ENCODE assay signal across 16 cellular contexts in genomic region chr12:93404961-93405849, GRCh38. TPM values are rescaled to one million over a fixed set of nuclear protein-coding genes. Genes with fewer than 3 reads are reported as not detected.
DNase-seq lines count a peak whose midpoint lies in the region; ATAC-seq and TF ChIP-seq lines count a peak whose summit lies in the region.
"Had no signal": no experiment of that assay in that cellular context is flagged by ENCODE, and none has a peak within 500 bp of the region (broad histone marks: within the 10 kb centered on the region; RNA-seq: fewer than 3 reads in every experiment).

No MANE protein-coding gene starts in this region.

- peaks cover 35% of the 10 kb centered on the region for H3K4me1 Mint-ChIP-seq in activated naive CD4-positive, alpha-beta T cell treated with anti-CD3 and anti-CD28 coated beads, Interleukin-2, amount 50 U/mL, for 24 hours
- peaks cover 2% of the 10 kb centered on the region for H3K4me1 Mint-ChIP-seq in T-helper 17 cell
- peaks cover 4 to 10% of the 10 kb centered on the region in 2 donors for H3K4me1 Mint-ChIP-seq in stimulated activated naive B cell treated with anti-CD40 and anti-IgM and Interleukin-4, amounts not matched to agents 10 μg/mL and 1 μg/mL and 100 μg/mL, for 72 hours
- H3K4me1 Mint-ChIP-seq: neural crest cell had no signal

- TF ChIP-seq CTCF in heart right ventricle (IDR thresholded peaks at IDR 0.05) = no peak

- ATAC-seq in T-helper 17 cell (no peak), heart right ventricle (peak in 6 of 8 donors; percentile 5 to 28 (median 18)), HG02610 (IDR thresholded peaks at IDR 0.05; ENCODE audit: unreplicated experiment) (no peak)
- peak; percentile 48 to 53 for ATAC-seq in stimulated activated naive B cell treated with anti-CD40 and anti-IgM and Interleukin-4, amounts not matched to agents 10 μg/mL and 1 μg/mL and 100 μg/mL, for 72 hours (replicated peaks)

- no peak for DNase-seq in activated naive CD4-positive, alpha-beta T cell treated with anti-CD3 and anti-CD28 coated beads, Interleukin-2, amount 50 U/mL, for 16 hours
- DNase-seq in T-helper 17 cell = no peak
- DNase-seq in heart right ventricle = no peak
- DNase-seq in stimulated activated naive B cell treated with anti-CD40 and anti-IgM and Interleukin-4, amounts not matched to agents 10 μg/mL and 1 μg/mL and 100 μg/mL, for 72 hours = no peak
- DNase-seq in NCI-H446 (lab: John Stamatoyannopoulos, UW) = no peak
- no peak for DNase-seq in COR-L47 (lab: John Stamatoyannopoulos, UW)
- DNase-seq: activated CD4-positive, alpha-beta memory T cell treated with anti-CD3 and anti-CD28 coated beads for 36 hours; activated effector memory CD4-positive, alpha-beta T cell treated with anti-CD3 and anti-CD28 coated beads, Interleukin-2, amount 50 U/mL, for 16 hours; effector memory CD4-positive, alpha-beta T cell; NCI-H2081 treated with DMSO at 0.1 percent for 48 hours; right cardiac atrium; stimulated activated CD4-positive, alpha-beta T cell treated with anti-CD3 and anti-CD28 coated beads, Interleukin-1b, Interleukin-23, amount 100 ng/mL, for 48 hours; thyroid gland had no signal

- WGBS in heart right ventricle, 2 donors = 83 to 89% methylated on average over 6 of the region's 6 CpGs

- H3K27me3 Mint-ChIP-seq in activated naive CD4-positive, alpha-beta T cell treated with anti-CD3 and anti-CD28 coated beads, Interleukin-2, amount 50 U/mL, for 24 hours = no peaks in the 10 kb centered on the region
- no peaks in the 10 kb centered on the region for H3K27me3 Mint-ChIP-seq in T-helper 17 cell
- H3K27me3 Mint-ChIP-seq in stimulated activated naive B cell treated with anti-CD40 and anti-IgM and Interleukin-4, amounts not matched to agents 10 μg/mL and 1 μg/mL and 100 μg/mL, for 72 hours = no peaks in the 10 kb centered on the region
- H3K27me3 Mint-ChIP-seq: activated CD4-positive, alpha-beta memory T cell treated with anti-CD3 and anti-CD28 coated beads for 36 hours had no signal

- no peaks in the 10 kb centered on the region for H3K27me3 ChIP-seq in heart right ventricle
- H3K27me3 ChIP-seq: thyroid gland had no signal

- H3K4me3 Mint-ChIP-seq in activated naive CD4-positive, alpha-beta T cell treated with anti-CD3 and anti-CD28 coated beads, Interleukin-2, amount 50 U/mL, for 24 hours = no peak overlapping the region
- H3K4me3 Mint-ChIP-seq in T-helper 17 cell = peak overlapping the region; percentile 9
- no peak overlapping the region for H3K4me3 Mint-ChIP-seq in stimulated activated naive B cell treated with anti-CD40 and anti-IgM and Interleukin-4, amounts not matched to agents 10 μg/mL and 1 μg/mL and 100 μg/mL, for 72 hours
- H3K4me3 Mint-ChIP-seq: activated CD4-positive, alpha-beta memory T cell treated with anti-CD3 and anti-CD28 coated beads for 36 hours had no signal

- H3K27ac Mint-ChIP-seq in activated naive CD4-positive, alpha-beta T cell treated with anti-CD3 and anti-CD28 coated beads, Interleukin-2, amount 50 U/mL, for 24 hours = peak overlapping the region; percentile 35
- H3K27ac Mint-ChIP-seq in T-helper 17 cell = peak overlapping the region; percentile 54
- peak overlapping the region; percentile 65 for H3K27ac Mint-ChIP-seq in stimulated activated naive B cell treated with anti-CD40 and anti-IgM and Interleukin-4, amounts not matched to agents 10 μg/mL and 1 μg/mL and 100 μg/mL, for 72 hours

- no peaks in the 10 kb centered on the region for H3K9me3 Mint-ChIP-seq in activated naive CD4-positive, alpha-beta T cell treated with anti-CD3 and anti-CD28 coated beads, Interleukin-2, amount 50 U/mL, for 24 hours
- no peaks in the 10 kb centered on the region for H3K9me3 Mint-ChIP-seq in stimulated activated naive B cell treated with anti-CD40 and anti-IgM and Interleukin-4, amounts not matched to agents 10 μg/mL and 1 μg/mL and 100 μg/mL, for 72 hours
- H3K9me3 Mint-ChIP-seq: activated CD4-positive, alpha-beta memory T cell treated with anti-CD3 and anti-CD28 coated beads for 36 hours; neural crest cell had no signal

- peak overlapping the region in 4 of 10 donors; percentile 5 to 28 (median 24) for H3K27ac ChIP-seq in heart right ventricle
- H3K27ac ChIP-seq: thyroid gland had no signal

- H3K36me3 Mint-ChIP-seq in activated naive CD4-positive, alpha-beta T cell treated with anti-CD3 and anti-CD28 coated beads, Interleukin-2, amount 50 U/mL, for 24 hours = peaks cover 10% of the 10 kb centered on the region
- H3K36me3 Mint-ChIP-seq in T-helper 17 cell (ENCODE audit: low read depth) = no peaks in the 10 kb centered on the region
- peaks cover 23 to 48% of the 10 kb centered on the region in 2 donors for H3K36me3 Mint-ChIP-seq in stimulated activated naive B cell treated with anti-CD40 and anti-IgM and Interleukin-4, amounts not matched to agents 10 μg/mL and 1 μg/mL and 100 μg/mL, for 72 hours

- H3K4me1 ChIP-seq in heart right ventricle = peaks cover 0 to 25% (median 5%) of the 10 kb centered on the region in 9 donors
- H3K4me1 ChIP-seq: thyroid gland had no signal

- peaks cover 0 to 78% (median 2%) of the 10 kb centered on the region in 9 donors for H3K36me3 ChIP-seq in heart right ventricle
- H3K36me3 ChIP-seq: thyroid gland had no signal

- H3K9me3 ChIP-seq in T-helper 17 cell (ENCODE audit: control insufficient read depth, low read length, poor library complexity, severe bottlenecking) (no peaks in the 10 kb centered on the region), heart right ventricle (no peaks in the 10 kb centered on the region)
- H3K9me3 ChIP-seq: thyroid gland had no signal

- intact Hi-C loops in heart right ventricle (cut with DNase I) = no loop called here

- no peak overlapping the region for H3K4me3 ChIP-seq in heart right ventricle
- H3K4me3 ChIP-seq: thyroid gland had no signal

RNA-seq across cellular contexts. Expression of gene NUDT4, which starts 27.5 kb away (rescaled TPM):
- total RNA-seq in T-helper 17 cell (10 to 100 TPM; 60.4 to 78.8 TPM), heart right ventricle (100 to 1,000 TPM; 171 to 663 (median 245) TPM)
- polyA plus RNA-seq in heart right ventricle = 100 to 1,000 TPM in 1 of 2 donors, 10 to 100 TPM in 1; 61.1 to 128 TPM

RNA-seq across cellular contexts. Expression of gene UBE2N, which starts 36.5 kb away (rescaled TPM):
- total RNA-seq in T-helper 17 cell (10 to 100 TPM; 94.1 to 99.6 TPM), heart right ventricle (100 to 1,000 TPM in 1 of 10 donors, 10 to 100 TPM in 9; 86.3 to 109 (median 96.7) TPM)
- 10 to 100 TPM; 35.5 to 76.0 TPM for polyA plus RNA-seq in heart right ventricle

Comparison
In these comparisons a context has a peak if more than half of its experiments do, and no peak if none do; other contexts are left out.
1. ATAC-seq: peak in heart right ventricle (6 of 8) and stimulated activated naive B cell treated with anti-CD40 and anti-IgM and Interleukin-4, amounts not matched to agents 10 μg/mL and 1 μg/mL and 100 μg/mL, for 72 hours (2 of 2); none in T-helper 17 cell (single experiment) and HG02610 (single experiment).
2. Peak in every context shown above with its lines, with median percentiles within 50 percentile points of each other: H3K27ac Mint-ChIP-seq.